In the genomic region with DNA sequence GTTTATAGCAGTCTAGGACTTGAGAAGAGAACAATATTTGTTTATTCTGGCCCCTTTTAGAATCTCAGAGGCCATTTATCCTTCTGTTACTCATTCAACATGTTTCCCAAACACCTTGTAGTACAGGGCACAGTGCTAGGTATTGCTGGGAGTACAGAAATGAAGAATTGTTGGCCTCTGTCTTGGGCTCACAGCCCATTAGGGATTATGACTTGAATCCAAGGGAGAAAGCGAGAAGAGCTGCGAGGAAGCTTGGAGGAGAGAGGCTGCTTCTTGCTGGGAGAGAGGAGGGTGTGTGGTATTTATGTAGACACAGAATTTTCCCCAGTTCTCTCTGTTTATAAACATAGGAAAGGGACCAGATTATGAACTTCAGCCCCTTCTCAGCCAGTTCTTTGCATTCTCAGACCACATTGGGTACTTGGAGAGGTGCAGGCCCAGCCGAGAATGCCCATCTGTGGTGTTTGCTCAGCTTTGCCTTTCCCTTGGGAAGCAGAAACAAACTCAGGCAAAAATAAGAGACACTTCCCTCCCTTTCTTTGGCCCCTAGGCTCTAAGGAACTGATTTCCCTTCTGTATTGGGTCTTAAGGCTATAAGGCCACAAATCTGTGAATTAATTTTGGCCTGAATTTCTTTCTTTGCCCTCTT, we compare ENCODE assay signal across 16 cellular contexts. TPM values are rescaled to one million over a fixed set of nuclear protein-coding genes. Genes with fewer than 3 reads are reported as not detected.
DNase-seq lines count a peak whose midpoint lies in the region; ATAC-seq and TF ChIP-seq lines count a peak whose summit lies in the region.
"Had no signal": no experiment of that assay in that cellular context is flagged by ENCODE, and none has a peak within 500 bp of the region (broad histone marks: within the 10 kb centered on the region; RNA-seq: fewer than 3 reads in every experiment).

No MANE protein-coding gene starts in this region.

- H3K9me3 ChIP-seq in ascending aorta (no peaks in the 10 kb centered on the region), muscle layer of colon (ENCODE audit: low read length) (no peaks in the 10 kb centered on the region), thoracic aorta (no peaks in the 10 kb centered on the region)
- H3K9me3 ChIP-seq: SK-N-SH, tibial nerve had no signal

- intact Hi-C loops in ascending aorta (cut with DNase I): no loop called here

- H3K27ac ChIP-seq in ascending aorta (peak overlapping the region; percentile 63 to 65), muscle layer of colon (ENCODE audit: low read depth, low read length) (peak overlapping the region; percentile 41), thoracic aorta (peak overlapping the region; percentile 40 to 74)

- DNase-seq in Jurkat, Clone E6-1 (ENCODE audit: low read depth, low spot score): no peak
- DNase-seq in ascending aorta (ENCODE audit: low spot score in 2 of 2) (no peak), thoracic aorta (ENCODE audit: low spot score) (no peak), GOT3 (lab: John Stamatoyannopoulos, UW) (no peak)
- DNase-seq: activated CD4-positive, alpha-beta T cell treated with anti-CD3 and anti-CD28 coated beads, Interleukin-2, amount 50 U/mL, for 4 hours; activated naive CD4-positive, alpha-beta T cell treated with anti-CD3 and anti-CD28 coated beads, Interleukin-2, amount 10 ng/mL, durations not matched to agents 7 days and 5 days; DMS153; effector CD8-positive, alpha-beta T cell; hypothalamus; NCI-H446 treated with DMSO at 0.1 percent for 48 hours; SK-N-SH; stimulated activated CD4-positive, alpha-beta T cell treated with anti-CD3 and anti-CD28 coated beads, Interleukin-4, amount 100 ng/mL, for 4 hours had no signal

- TF ChIP-seq CTCF in ascending aorta (IDR thresholded peaks at IDR 0.05) (no peak), thoracic aorta (IDR thresholded peaks at IDR 0.05) (no peak)

- H3K36me3 ChIP-seq in ascending aorta (no peaks in the 10 kb centered on the region), muscle layer of colon (ENCODE audit: insufficient read depth, low read length) (no peaks in the 10 kb centered on the region), thoracic aorta (no peaks in the 10 kb centered on the region)
- H3K36me3 ChIP-seq: tibial nerve had no signal

- peaks cover 3 to 63% of the 10 kb centered on the region in 2 donors for H3K4me1 ChIP-seq in ascending aorta
- peaks cover 93% of the 10 kb centered on the region for H3K4me1 ChIP-seq in muscle layer of colon (ENCODE audit: insufficient read depth, low read length)
- peaks cover 51 to 87% of the 10 kb centered on the region in 2 donors for H3K4me1 ChIP-seq in thoracic aorta (ENCODE audit: control insufficient read depth in 1 of 2, low read depth in 2 of 2)

- H3K27me3 ChIP-seq in ascending aorta (no peaks in the 10 kb centered on the region), muscle layer of colon (ENCODE audit: control insufficient read depth in 1 of 2, insufficient read depth in 2 of 2, low read length in 2 of 2) (no peaks in the 10 kb centered on the region), thoracic aorta (replicated peaks; ENCODE audit: insufficient read depth) (no peaks in the 10 kb centered on the region)
- H3K27me3 ChIP-seq: tibial nerve had no signal

- ATAC-seq in thoracic aorta (ENCODE audit: insufficient number of reproducible peaks, low FRiP score, low read depth) (no peak), GM21737 (IDR thresholded peaks at IDR 0.05; ENCODE audit: unreplicated experiment) (no peak), GM19467 (IDR thresholded peaks at IDR 0.05; ENCODE audit: unreplicated experiment) (no peak)

- peak overlapping the region; percentile 1 for H3K4me3 ChIP-seq in Jurkat, Clone E6-1 (ENCODE audit: low read length)
- no peak overlapping the region for H3K4me3 ChIP-seq in ascending aorta
- H3K4me3 ChIP-seq in muscle layer of colon (ENCODE audit: low read depth in 1 of 2, low read length in 2 of 2): peak overlapping the region in 1 of 2 donors; percentile 2
- H3K4me3 ChIP-seq in thoracic aorta: no peak overlapping the region
- H3K4me3 ChIP-seq: tibial nerve had no signal

- no peak overlapping the region for H3K9ac ChIP-seq in muscle layer of colon (ENCODE audit: low read length)
- H3K9ac ChIP-seq: SK-N-SH had no signal

RNA-seq across cellular contexts. Expression of a gene that starts 17.9 kb away (rescaled TPM):
- 99.5 TPM for polyA plus RNA-seq in Jurkat, Clone E6-1 (2012; ENCODE audit: insufficient read depth, insufficient read length)
- total RNA-seq in ascending aorta: 42.8 TPM
- total RNA-seq in thoracic aorta: 100 to 1,000 TPM in 1 of 2 donors, 10 to 100 TPM in 1; 69.5 to 104 TPM
